ENCODE assay signal across 8 cellular contexts in the genomic region with DNA sequence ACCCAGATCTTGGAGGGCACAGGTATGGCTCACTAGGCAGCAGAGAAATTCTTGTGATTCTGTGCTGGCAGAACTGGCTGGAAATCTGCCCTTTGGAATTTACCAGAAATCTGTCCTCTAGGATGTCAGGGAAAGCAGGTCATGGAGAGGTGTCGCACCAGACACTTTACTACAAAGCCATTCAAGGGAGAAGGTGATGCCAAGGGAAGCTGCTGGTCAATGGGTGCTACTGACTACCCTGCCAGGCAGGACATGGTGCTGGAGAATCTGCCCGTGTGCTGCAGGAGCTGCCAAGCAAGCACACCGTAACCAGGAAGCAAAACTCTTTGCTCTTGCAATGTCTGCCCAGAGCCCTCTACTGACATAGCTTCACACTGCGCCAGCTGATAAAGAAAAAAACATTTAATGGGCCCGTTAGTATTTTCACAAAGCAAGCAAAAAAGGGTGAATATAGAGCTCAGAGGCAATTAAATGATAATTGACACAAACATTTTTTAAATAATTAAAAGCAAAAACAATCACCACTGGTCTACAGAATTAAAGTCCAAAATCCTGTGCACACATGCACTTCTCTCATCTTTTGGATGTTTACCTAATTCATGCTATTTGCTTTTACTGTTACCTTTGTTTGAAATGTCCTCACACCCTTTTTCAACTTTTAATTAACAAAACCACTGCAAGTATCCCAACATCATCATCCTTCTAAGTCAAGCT. TPM values are rescaled to one million over a fixed set of nuclear protein-coding genes. Genes with fewer than 3 reads are reported as not detected.
A peak's percentile ranks its signal among the peaks of the same experiment; 100 is the strongest.
DNase-seq lines count a peak whose midpoint lies in the region; ATAC-seq and TF ChIP-seq lines count a peak whose summit lies in the region.

No MANE protein-coding gene starts in this region.

- no peak for TF ChIP-seq CTCF in ascending aorta (IDR thresholded peaks at IDR 0.05)

- no peaks in the 10 kb centered on the region for H3K27me3 ChIP-seq in ascending aorta

- intact Hi-C loops in ascending aorta (cut with DNase I) = no loop called here

- no peaks in the 10 kb centered on the region for H3K36me3 Mint-ChIP-seq in activated CD8-positive, alpha-beta memory T cell treated with anti-CD3 and anti-CD28 coated beads, Interleukin-2, amount 10 ng/mL, durations not matched to agents 7 days and 5 days

- H3K9me3 ChIP-seq in ascending aorta = no peaks in the 10 kb centered on the region

- peaks cover 7% of the 10 kb centered on the region for H3K4me1 Mint-ChIP-seq in activated CD8-positive, alpha-beta memory T cell treated with anti-CD3 and anti-CD28 coated beads, Interleukin-2, amount 10 ng/mL, durations not matched to agents 7 days and 5 days

- no peaks in the 10 kb centered on the region for H3K36me3 ChIP-seq in ascending aorta

- H3K4me1 ChIP-seq in ascending aorta = no peaks in the 10 kb centered on the region

- no peak overlapping the region for H3K27ac Mint-ChIP-seq in activated CD8-positive, alpha-beta memory T cell treated with anti-CD3 and anti-CD28 coated beads, Interleukin-2, amount 10 ng/mL, durations not matched to agents 7 days and 5 days

- H3K9me3 Mint-ChIP-seq in activated CD8-positive, alpha-beta memory T cell treated with anti-CD3 and anti-CD28 coated beads, Interleukin-2, amount 10 ng/mL, durations not matched to agents 7 days and 5 days (ENCODE audit: low read depth) = no peaks in the 10 kb centered on the region

- CTCF ChIA-PET in activated CD8-positive, alpha-beta memory T cell treated with anti-CD3 and anti-CD28 coated beads, Interleukin-2, amount 10 ng/mL, durations not matched to agents 7 days and 5 days (lab: Charles Lee) = interaction anchor here (0.7 to 1.9 kb wide), 8 partner anchors 9 to 408 kb away, joined by 3 to 9 read pairs (median 4); partner anchors contain the start of gene WDR26

- peaks cover 53% of the 10 kb centered on the region for H3K27me3 Mint-ChIP-seq in activated CD8-positive, alpha-beta memory T cell treated with anti-CD3 and anti-CD28 coated beads, Interleukin-2, amount 10 ng/mL, durations not matched to agents 7 days and 5 days

- no peak overlapping the region for H3K27ac ChIP-seq in ascending aorta

- H3K4me3 ChIP-seq in skeletal muscle cell (ENCODE audit: low read depth, low read length) (no peak overlapping the region), ascending aorta (no peak overlapping the region)

- DNase-seq in activated CD8-positive, alpha-beta memory T cell treated with anti-CD3 and anti-CD28 coated beads, Interleukin-2, amount 10 ng/mL, durations not matched to agents 7 days and 5 days = peak; percentile 58
- DNase-seq in activated CD8-positive, alpha-beta memory T cell treated with anti-CD3 and anti-CD28 coated beads, Interleukin-2, amount 50 U/mL, for 48 hours = no peak
- DNase-seq in LoVo (ENCODE audit: low spot score) (peak; percentile 72), fibroblast of peridontal ligament (ENCODE audit: extremely low read depth) (peak; percentile 57), skeletal muscle cell (ENCODE audit: low read depth) (peak; percentile 23), ascending aorta (ENCODE audit: low spot score in 2 of 2) (no peak)

- H3K4me3 Mint-ChIP-seq in activated CD8-positive, alpha-beta memory T cell treated with anti-CD3 and anti-CD28 coated beads, Interleukin-2, amount 10 ng/mL, durations not matched to agents 7 days and 5 days = peak overlapping the region; percentile 19

- peak; percentile 93 for ATAC-seq in activated CD8-positive, alpha-beta memory T cell treated with anti-CD3 and anti-CD28 coated beads, Interleukin-2, amount 10 ng/mL, durations not matched to agents 7 days and 5 days
- ATAC-seq in GM21737 (IDR thresholded peaks at IDR 0.05; ENCODE audit: unreplicated experiment) = peak; percentile 89
- ATAC-seq in SK-N-SH treated with all-trans-retinoic acid at 6 μM for 48 hours = peak; percentile 99

TF ChIP-seq in SK-N-SH treated with all-trans-retinoic acid at 6 μM for 48 hours, 23 proteins besides CTCF, POLR2A, EP300 and RAD21:
- TF ChIP-seq, protein P1, sequence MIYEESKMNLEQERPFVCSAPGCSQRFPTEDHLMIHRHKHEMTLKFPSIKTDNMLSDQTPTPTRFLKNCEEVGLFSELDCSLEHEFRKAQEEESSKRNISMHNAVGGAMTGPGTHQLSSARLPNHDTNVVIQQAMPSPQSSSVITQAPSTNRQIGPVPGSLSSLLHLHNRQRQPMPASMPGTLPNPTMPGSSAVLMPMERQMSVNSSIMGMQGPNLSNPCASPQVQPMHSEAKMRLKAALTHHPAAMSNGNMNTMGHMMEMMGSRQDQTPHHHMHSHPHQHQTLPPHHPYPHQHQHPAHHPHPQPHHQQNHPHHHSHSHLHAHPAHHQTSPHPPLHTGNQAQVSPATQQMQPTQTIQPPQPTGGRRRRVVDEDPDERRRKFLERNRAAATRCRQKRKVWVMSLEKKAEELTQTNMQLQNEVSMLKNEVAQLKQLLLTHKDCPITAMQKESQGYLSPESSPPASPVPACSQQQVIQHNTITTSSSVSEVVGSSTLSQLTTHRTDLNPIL (CRISPR knock-in tag; IDR thresholded peaks at IDR 0.05; ENCODE audit: low read depth) = no peak
- TF ChIP-seq CSRNP3 (CRISPR knock-in tag; IDR thresholded peaks at IDR 0.05) (no peak), PPARA (CRISPR knock-in tag; IDR thresholded peaks at IDR 0.05; ENCODE audit: borderline replicate concordance) (no peak), ZFP3 (CRISPR knock-in tag; IDR thresholded peaks at IDR 0.05) (no peak), CSDC2 (CRISPR knock-in tag; IDR thresholded peaks at IDR 0.05) (no peak), ARNTL (CRISPR knock-in tag; IDR thresholded peaks at IDR 0.05; ENCODE audit: borderline replicate concordance, low read depth) (no peak), ESRRG (CRISPR knock-in tag; IDR thresholded peaks at IDR 0.05) (no peak), TOX (CRISPR knock-in tag; IDR thresholded peaks at IDR 0.05; ENCODE audit: borderline replicate concordance) (no peak), TCF4 (CRISPR knock-in tag; IDR thresholded peaks at IDR 0.05; ENCODE audit: borderline replicate concordance) (no peak), ZNF565 (CRISPR knock-in tag; conservative IDR thresholded peaks at IDR 0.05; ENCODE audit: low read depth) (no peak)
- TF ChIP-seq, protein P2, sequence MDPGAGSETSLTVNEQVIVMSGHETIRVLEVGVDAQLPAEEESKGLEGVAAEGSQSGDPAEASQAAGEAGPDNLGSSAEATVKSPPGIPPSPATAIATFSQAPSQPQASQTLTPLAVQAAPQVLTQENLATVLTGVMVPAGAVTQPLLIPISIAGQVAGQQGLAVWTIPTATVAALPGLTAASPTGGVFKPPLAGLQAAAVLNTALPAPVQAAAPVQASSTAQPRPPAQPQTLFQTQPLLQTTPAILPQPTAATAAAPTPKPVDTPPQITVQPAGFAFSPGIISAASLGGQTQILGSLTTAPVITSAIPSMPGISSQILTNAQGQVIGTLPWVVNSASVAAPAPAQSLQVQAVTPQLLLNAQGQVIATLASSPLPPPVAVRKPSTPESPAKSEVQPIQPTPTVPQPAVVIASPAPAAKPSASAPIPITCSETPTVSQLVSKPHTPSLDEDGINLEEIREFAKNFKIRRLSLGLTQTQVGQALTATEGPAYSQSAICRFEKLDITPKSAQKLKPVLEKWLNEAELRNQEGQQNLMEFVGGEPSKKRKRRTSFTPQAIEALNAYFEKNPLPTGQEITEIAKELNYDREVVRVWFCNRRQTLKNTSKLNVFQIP (CRISPR knock-in tag; IDR thresholded peaks at IDR 0.05; ENCODE audit: borderline replicate concordance, low read depth) = no peak
TF ChIP-seq in SK-N-SH treated with all-trans-retinoic acid at 6 μM for 48 hours: peak in this region for 0.

RNA-seq across cellular contexts. Expression of gene FBXO28, which starts 7.2 kb away (rescaled TPM):
- 10 to 100 TPM; 21.3 to 29.6 TPM for total RNA-seq in activated CD8-positive, alpha-beta memory T cell treated with anti-CD3 and anti-CD28 coated beads, Interleukin-2, amount 10 ng/mL, durations not matched to agents 7 days and 5 days
- total RNA-seq in ascending aorta = 4.8 TPM

Comparison
In these comparisons a context has a peak if more than half of its experiments do, and no peak if none do; other contexts are left out.
1. DNase-seq: peak in activated CD8-positive, alpha-beta memory T cell treated with anti-CD3 and anti-CD28 coated beads, Interleukin-2, amount 10 ng/mL, durations not matched to agents 7 days and 5 days (single experiment), LoVo (single experiment), fibroblast of peridontal ligament (single experiment) and skeletal muscle cell (single experiment); none in activated CD8-positive, alpha-beta memory T cell treated with anti-CD3 and anti-CD28 coated beads, Interleukin-2, amount 50 U/mL, for 48 hours (single experiment) and ascending aorta (0 of 2).
2. Peak in every context shown above with its lines, with median percentiles within 50 percentile points of each other: ATAC-seq.